In the genomic region with DNA sequence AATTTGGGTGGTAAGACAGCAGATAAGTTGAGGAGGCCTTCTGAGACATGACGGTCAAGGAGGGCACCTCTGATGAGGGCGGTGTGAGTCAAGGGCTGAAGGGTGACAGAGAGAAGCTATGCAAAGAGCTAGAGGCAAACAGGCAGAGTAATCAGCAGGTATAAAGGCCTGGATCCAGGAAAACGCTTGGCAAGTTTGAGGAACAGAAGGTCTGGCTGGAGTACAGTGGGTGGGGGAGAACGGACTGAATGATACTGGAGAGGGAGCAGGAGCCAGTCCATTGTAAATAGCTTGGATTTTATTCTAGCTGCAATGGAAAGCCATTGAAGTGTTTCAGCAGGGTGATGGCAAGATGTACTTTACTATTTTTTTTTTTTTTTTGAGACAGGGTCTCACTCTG, we compare ENCODE assay signal across 27 cellular contexts.
"Had no signal": no experiment of that assay in that cellular context is flagged by ENCODE, and none has a peak within 500 bp of the region (broad histone marks: within the 10 kb centered on the region; RNA-seq: fewer than 3 reads in every experiment).

No MANE protein-coding gene starts in this region.

- ATAC-seq: activated CD8-positive, alpha-beta T cell treated with anti-CD3 and anti-CD28 coated beads, Interleukin-2, amount 10 ng/mL, durations not matched to agents 7 days and 5 days; activated naive CD4-positive, alpha-beta T cell treated with anti-CD3 and anti-CD28 coated beads, Interleukin-2, amount 50 U/mL, for 72 hours; left lung; sciatic nerve; stimulated activated memory B cell treated with anti-CD40 and anti-IgM and Interleukin-4, amounts not matched to agents 10 μg/mL and 1 μg/mL and 100 μg/mL, for 72 hours; T-cell had no signal

- FAIRE-seq: astrocyte, bronchial epithelial cell, endometrium, kidney, small intestine, TTC549 had no signal

- H3K27ac Mint-ChIP-seq: activated CD8-positive, alpha-beta T cell treated with anti-CD3 and anti-CD28 coated beads, Interleukin-2, amount 10 ng/mL, durations not matched to agents 7 days and 5 days; dendritic cell treated with granulocyte-macrophage colony-stimulating factor and Interleukin-4, amounts not matched to agents 40 ng/mL and 50 ng/mL, for 4 days; nephron progenitor cell; stimulated activated memory B cell treated with anti-CD40 and anti-IgM and Interleukin-4, amounts not matched to agents 10 μg/mL and 1 μg/mL and 100 μg/mL, for 72 hours; T-cell had no signal

- H3K4me1 Mint-ChIP-seq: stimulated activated memory B cell treated with anti-CD40 and anti-IgM and Interleukin-4, amounts not matched to agents 10 μg/mL and 1 μg/mL and 100 μg/mL, for 72 hours; T-cell had no signal

- H3K27ac ChIP-seq: adrenal gland, left lung, parathyroid adenoma, transverse colon, vagina, WERI-Rb-1 had no signal

- H3K9me3 ChIP-seq: adrenal gland, left lung, transverse colon, vagina had no signal

- H3K79me2 ChIP-seq: parathyroid adenoma had no signal

- H3K9me3 Mint-ChIP-seq: activated naive CD4-positive, alpha-beta T cell treated with anti-CD3 and anti-CD28 coated beads, Interleukin-2, amount 50 U/mL, for 72 hours; dendritic cell treated with granulocyte-macrophage colony-stimulating factor and Interleukin-4, amounts not matched to agents 40 ng/mL and 50 ng/mL, for 4 days; stimulated activated memory B cell treated with anti-CD40 and anti-IgM and Interleukin-4, amounts not matched to agents 10 μg/mL and 1 μg/mL and 100 μg/mL, for 72 hours; T-cell had no signal

- H3K4me3 ChIP-seq: adrenal gland, left lung, transverse colon, vagina had no signal

- H2AFZ ChIP-seq: parathyroid adenoma had no signal

- H3K27me3 Mint-ChIP-seq: dendritic cell treated with granulocyte-macrophage colony-stimulating factor and Interleukin-4, amounts not matched to agents 40 ng/mL and 50 ng/mL, for 4 days; stimulated activated memory B cell treated with anti-CD40 and anti-IgM and Interleukin-4, amounts not matched to agents 10 μg/mL and 1 μg/mL and 100 μg/mL, for 72 hours; T-cell had no signal

- H3K36me3 ChIP-seq: adrenal gland, left lung, transverse colon, vagina, WERI-Rb-1 had no signal

- H3K4me3 Mint-ChIP-seq: activated CD8-positive, alpha-beta T cell treated with anti-CD3 and anti-CD28 coated beads, Interleukin-2, amount 10 ng/mL, durations not matched to agents 7 days and 5 days; dendritic cell treated with granulocyte-macrophage colony-stimulating factor and Interleukin-4, amounts not matched to agents 40 ng/mL and 50 ng/mL, for 4 days; nephron progenitor cell; stimulated activated memory B cell treated with anti-CD40 and anti-IgM and Interleukin-4, amounts not matched to agents 10 μg/mL and 1 μg/mL and 100 μg/mL, for 72 hours; T-cell had no signal

- H3K36me3 Mint-ChIP-seq: activated naive CD4-positive, alpha-beta T cell treated with anti-CD3 and anti-CD28 coated beads, Interleukin-2, amount 50 U/mL, for 72 hours; T-cell had no signal

- H3K27me3 ChIP-seq: adrenal gland, left lung, transverse colon, vagina had no signal

- DNase-seq: activated CD4-positive, alpha-beta T cell treated with anti-CD3 and anti-CD28 coated beads for 1 hour; activated CD4-positive, alpha-beta T cell treated with anti-CD3 and anti-CD28 coated beads, Interleukin-2, amount 50 U/mL, for 1 hour; activated CD8-positive, alpha-beta T cell treated with anti-CD3 and anti-CD28 coated beads, Interleukin-2, amount 10 ng/mL, durations not matched to agents 7 days and 5 days; adrenal gland; effector CD4-positive, alpha-beta T cell; erythroblast; foreskin fibroblast; kidney; left lung; mesenchymal stem cell; nephron progenitor cell; nucleus accumbens; small intestine; stimulated activated CD4-positive, alpha-beta T cell treated with anti-CD3 and anti-CD28 coated beads, Interleukin-15, amount 100 ng/mL, for 24 hours; T-cell; transverse colon; WERI-Rb-1 had no signal

- H3K9ac ChIP-seq: parathyroid adenoma had no signal

- H3K4me1 ChIP-seq: adrenal gland, left lung, parathyroid adenoma, transverse colon had no signal
